12 cellular contexts compared by ENCODE assay signal in genomic region chr5:132094393-132095076, GRCh38. TPM values are rescaled to one million over a fixed set of nuclear protein-coding genes. Genes with fewer than 3 reads are reported as not detected.
DNase-seq lines count a peak whose midpoint lies in the region; ATAC-seq and TF ChIP-seq lines count a peak whose summit lies in the region.
"Had no signal": no experiment of that assay in that cellular context is flagged by ENCODE, and none has a peak within 500 bp of the region (broad histone marks: within the 10 kb centered on the region; RNA-seq: fewer than 3 reads in every experiment).

No MANE protein-coding gene starts in this region.

- H3K4me1 Mint-ChIP-seq in activated CD8-positive, alpha-beta memory T cell treated with anti-CD3 and anti-CD28 coated beads, Interleukin-2, amount 10 ng/mL, durations not matched to agents 7 days and 5 days, result peaks cover 49% of the 10 kb centered on the region

- H3K9me3 Mint-ChIP-seq in activated CD8-positive, alpha-beta memory T cell treated with anti-CD3 and anti-CD28 coated beads, Interleukin-2, amount 10 ng/mL, durations not matched to agents 7 days and 5 days (ENCODE audit: low read depth), result no peaks in the 10 kb centered on the region

- DNase-seq in AG10803 (ENCODE audit: low read depth), result peak; percentile 98
- DNase-seq in HS-27A (ENCODE audit: low read depth), result peak; percentile 77
- peak; percentile 89 for DNase-seq in astrocyte of the spinal cord (ENCODE audit: low read depth, low spot score)
- no peak for DNase-seq in lung (ENCODE audit: low spot score)
- no peak for DNase-seq in stimulated activated CD4-positive, alpha-beta T cell treated with anti-CD3 and anti-CD28 coated beads, Interleukin-4, amount 100 ng/mL, for 1 hour
- DNase-seq in activated CD8-positive, alpha-beta memory T cell treated with anti-CD3 and anti-CD28 coated beads, Interleukin-2, amount 10 ng/mL, durations not matched to agents 7 days and 5 days, result no peak
- DNase-seq: H7; left cardiac atrium; stimulated activated CD4-positive, alpha-beta T cell treated with anti-CD3 and anti-CD28 coated beads, Interleukin-2, amount 100 ng/mL, for 24 hours had no signal

- ATAC-seq in lung (ENCODE audit: insufficient read depth, low FRiP score), result peak; percentile 2
- no peak for ATAC-seq in HG03520 (IDR thresholded peaks at IDR 0.05; ENCODE audit: unreplicated experiment)
- ATAC-seq in HG02571 (IDR thresholded peaks at IDR 0.05; ENCODE audit: unreplicated experiment), result no peak
- ATAC-seq in activated CD8-positive, alpha-beta memory T cell treated with anti-CD3 and anti-CD28 coated beads, Interleukin-2, amount 10 ng/mL, durations not matched to agents 7 days and 5 days, result no peak
- ATAC-seq: body of pancreas had no signal

- H3K9me3 ChIP-seq in lung (ENCODE audit: control insufficient read depth in 2 of 2, insufficient read depth in 1 of 2, low read length in 1 of 2), result no peaks in the 10 kb centered on the region
- H3K9me3 ChIP-seq: body of pancreas had no signal

- no peak overlapping the region for H3K4me3 Mint-ChIP-seq in activated CD8-positive, alpha-beta memory T cell treated with anti-CD3 and anti-CD28 coated beads, Interleukin-2, amount 10 ng/mL, durations not matched to agents 7 days and 5 days

- no peak overlapping the region for H3K27ac ChIP-seq in lung (ENCODE audit: low read depth in 1 of 2, low read length in 1 of 2)
- H3K27ac ChIP-seq: body of pancreas had no signal

- in situ Hi-C loops in astrocyte of the spinal cord (cut with HindIII; ENCODE audit: low sequenced_read_pairs), result no loop called here

- H3K27me3 Mint-ChIP-seq in activated CD8-positive, alpha-beta memory T cell treated with anti-CD3 and anti-CD28 coated beads, Interleukin-2, amount 10 ng/mL, durations not matched to agents 7 days and 5 days, result no peaks in the 10 kb centered on the region

- no peaks in the 10 kb centered on the region for H3K36me3 ChIP-seq in lung (ENCODE audit: control insufficient read depth in 2 of 2, insufficient read depth in 2 of 2, low read length in 2 of 2)

- H3K27ac Mint-ChIP-seq in activated CD8-positive, alpha-beta memory T cell treated with anti-CD3 and anti-CD28 coated beads, Interleukin-2, amount 10 ng/mL, durations not matched to agents 7 days and 5 days, result no peak overlapping the region

- no peaks in the 10 kb centered on the region for H3K27me3 ChIP-seq in lung (ENCODE audit: control insufficient read depth, insufficient read depth)
- H3K27me3 ChIP-seq: body of pancreas had no signal

- H3K4me3 ChIP-seq in AG10803 (ENCODE audit: low read length), result no peak overlapping the region
- no peak overlapping the region for H3K4me3 ChIP-seq in astrocyte of the spinal cord (ENCODE audit: low read depth, low read length)
- H3K4me3 ChIP-seq in lung, result no peak overlapping the region
- H3K4me3 ChIP-seq: body of pancreas had no signal

- TF ChIP-seq CTCF in AG10803 (conservative IDR thresholded peaks at IDR 0.05; ENCODE audit: low read length) (no peak), astrocyte of the spinal cord (IDR thresholded peaks at IDR 0.05; ENCODE audit: low read depth, low read length) (no peak), lung (IDR thresholded peaks at IDR 0.05; ENCODE audit: control extremely low read depth, extremely low read depth) (no peak)

- WGBS in lung, 2 donors, result 66 to 76% methylated on average over 12 of the region's 12 CpGs

- CTCF ChIA-PET in activated CD8-positive, alpha-beta memory T cell treated with anti-CD3 and anti-CD28 coated beads, Interleukin-2, amount 10 ng/mL, durations not matched to agents 7 days and 5 days (lab: Charles Lee), result interaction anchor here (1.2 to 2.7 kb wide), 3 partner anchors 14 to 29 kb away, joined by 3 to 10 read pairs (median 3); no protein-coding TSS in a partner anchor

- peaks cover 5% of the 10 kb centered on the region for H3K36me3 Mint-ChIP-seq in activated CD8-positive, alpha-beta memory T cell treated with anti-CD3 and anti-CD28 coated beads, Interleukin-2, amount 10 ng/mL, durations not matched to agents 7 days and 5 days

- H3K4me1 ChIP-seq in lung (ENCODE audit: control insufficient read depth in 2 of 2, insufficient read depth in 2 of 2, low read length in 2 of 2), result peaks cover 0 to 5% of the 10 kb centered on the region in 2 donors
- H3K4me1 ChIP-seq: body of pancreas had no signal

RNA-seq across cellular contexts. Expression of gene CSF2, which starts 20.9 kb away (rescaled TPM):
- 10 to 100 TPM in 1 of 2 donors, under 1 TPM in 1; 0.37 to 11.6 TPM for total RNA-seq in lung
- polyA plus RNA-seq in lung, result 10 to 100 TPM in 1 of 2 donors, 1 to 10 TPM in 1; 4.7 to 16.8 TPM
- total RNA-seq in activated CD8-positive, alpha-beta memory T cell treated with anti-CD3 and anti-CD28 coated beads, Interleukin-2, amount 10 ng/mL, durations not matched to agents 7 days and 5 days, result 100 to 1,000 TPM in 1 of 2 experiments, 1 to 10 TPM in 1; 4.9 to 164 TPM
- total RNA-seq: body of pancreas, H7, left cardiac atrium had no signal

RNA-seq across cellular contexts. Expression of gene IL3, which starts 34.1 kb away (rescaled TPM):
- total RNA-seq in lung, result not detected
- polyA plus RNA-seq in lung, result not detected
- total RNA-seq in activated CD8-positive, alpha-beta memory T cell treated with anti-CD3 and anti-CD28 coated beads, Interleukin-2, amount 10 ng/mL, durations not matched to agents 7 days and 5 days, result 1 to 10 TPM in 1 of 2 experiments, under 1 TPM in 1; 0.47 to 1.5 TPM
- total RNA-seq: body of pancreas, H7, left cardiac atrium had no signal

Comparison
In these comparisons a context has a peak if more than half of its experiments do, and no peak if none do; other contexts are left out.
1. DNase-seq: peak in AG10803 (single experiment), HS-27A (single experiment) and astrocyte of the spinal cord (single experiment); none in lung (single experiment), stimulated activated CD4-positive, alpha-beta T cell treated with anti-CD3 and anti-CD28 coated beads, Interleukin-4, amount 100 ng/mL, for 1 hour (single experiment) and activated CD8-positive, alpha-beta memory T cell treated with anti-CD3 and anti-CD28 coated beads, Interleukin-2, amount 10 ng/mL, durations not matched to agents 7 days and 5 days (single experiment).